Comparison of ENCODE assay signal across 11 cellular contexts in the genomic region with DNA sequence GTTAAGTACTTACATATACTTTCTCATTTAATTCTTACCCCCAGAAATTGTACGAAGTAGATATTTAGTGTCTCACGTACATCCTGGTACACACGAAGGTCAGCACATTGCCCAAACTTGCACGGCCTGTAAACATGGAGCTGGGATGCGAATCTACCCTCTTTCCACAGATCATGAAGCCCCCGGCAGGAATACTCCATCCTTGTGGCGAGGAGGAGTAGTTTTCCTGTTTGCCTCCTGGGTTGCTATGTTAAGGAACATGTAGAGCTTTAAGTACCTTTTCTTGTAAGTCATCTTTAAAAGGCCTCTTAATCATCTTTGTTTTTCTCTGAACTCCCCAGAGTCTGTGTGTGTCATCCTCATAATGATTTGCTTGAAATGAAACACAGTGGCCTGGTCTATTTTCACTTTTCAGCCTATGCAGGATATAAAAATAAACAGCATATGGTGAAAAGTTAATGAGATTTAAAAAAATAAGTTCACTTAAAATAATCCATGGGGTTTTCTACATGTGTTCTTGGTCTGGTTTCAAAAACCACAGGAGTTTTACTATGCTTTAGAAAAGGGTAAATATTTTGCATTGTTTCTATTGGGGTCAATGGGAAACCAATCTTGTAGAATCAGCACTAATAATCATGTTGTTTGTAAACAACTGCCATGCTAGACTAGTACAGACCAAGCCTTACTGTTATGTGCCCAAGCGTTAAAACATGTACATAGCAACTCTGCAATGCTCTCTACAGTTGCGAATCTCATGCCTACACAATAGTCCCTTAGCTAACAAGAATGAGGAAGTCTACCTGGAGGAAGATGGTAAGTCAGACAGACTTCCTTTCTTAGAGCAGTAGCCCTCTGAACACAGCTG. TPM values are rescaled to one million over a fixed set of nuclear protein-coding genes. Genes with fewer than 3 reads are reported as not detected.
DNase-seq lines count a peak whose midpoint lies in the region; ATAC-seq and TF ChIP-seq lines count a peak whose summit lies in the region.
"Had no signal": no experiment of that assay in that cellular context is flagged by ENCODE, and none has a peak within 500 bp of the region (broad histone marks: within the 10 kb centered on the region; RNA-seq: fewer than 3 reads in every experiment).

No MANE protein-coding gene starts in this region.

- H2BK15ac ChIP-seq in mesenchymal stem cell (ENCODE audit: low read depth, poor library complexity, severe bottlenecking) = no peak overlapping the region

- H3K79me2 ChIP-seq in Karpas-422 (ENCODE audit: low read length) = no peaks in the 10 kb centered on the region

- H3K4me2 ChIP-seq in Karpas-422 (ENCODE audit: low read depth, low read length, poor library complexity, severe bottlenecking) (no peak overlapping the region), mesenchymal stem cell (ENCODE audit: low read length, poor library complexity, severe bottlenecking) (no peak overlapping the region)

- H3K9me3 Mint-ChIP-seq in CD8-positive, alpha-beta T cell = no peaks in the 10 kb centered on the region

- no peak for TF ChIP-seq CTCF in CD8-positive, alpha-beta T cell (IDR thresholded peaks at IDR 0.05)

- H4K8ac ChIP-seq in mesenchymal stem cell (ENCODE audit: low read length) = no peak overlapping the region

- H3K27ac ChIP-seq in Karpas-422 (ENCODE audit: low read length) (no peak overlapping the region), mesenchymal stem cell (ENCODE audit: low read length, poor library complexity, severe bottlenecking) (peak overlapping the region; percentile 0), caudate nucleus (ENCODE audit: low read depth, low read length) (no peak overlapping the region)
- no peak overlapping the region for H3K27ac ChIP-seq in CD8-positive, alpha-beta T cell (ENCODE audit: low read depth, low read length)
- H3K27ac ChIP-seq: cardiac muscle cell, HL-60, RWPE1 had no signal

- H3K9me2 ChIP-seq in Karpas-422 (replicated peaks; ENCODE audit: insufficient read depth, low read length) = no peaks in the 10 kb centered on the region

- 80% methylated on average over 7 of the region's 9 CpGs for WGBS in mesenchymal stem cell

- CTCF ChIA-PET in CD8-positive, alpha-beta T cell (lab: Charles Lee) = no interaction called here

- intact Hi-C loops in CD8-positive, alpha-beta T cell (cut with DNase I, micrococcal nuclease) = no loop called here

- no peak overlapping the region for H3K4ac ChIP-seq in mesenchymal stem cell (ENCODE audit: low read depth in 1 of 2, low read length in 2 of 2)

- H3K23ac ChIP-seq in mesenchymal stem cell (ENCODE audit: low read length in 2 of 2) = no peak overlapping the region

- H3K4me1 Mint-ChIP-seq in CD8-positive, alpha-beta T cell (ENCODE audit: low read depth) = no peaks in the 10 kb centered on the region

- H3K9me3 ChIP-seq in Karpas-422 (ENCODE audit: low read length) (no peaks in the 10 kb centered on the region), mesenchymal stem cell (ENCODE audit: control insufficient read depth, low read length) (no peaks in the 10 kb centered on the region)
- H3K9me3 ChIP-seq in CD8-positive, alpha-beta T cell (ENCODE audit: low read length) = no peaks in the 10 kb centered on the region

- no peak overlapping the region for H3K27ac Mint-ChIP-seq in CD8-positive, alpha-beta T cell

- H2BK120ac ChIP-seq in mesenchymal stem cell (ENCODE audit: low read depth, low read length) = no peak overlapping the region

- H2BK12ac ChIP-seq in mesenchymal stem cell (ENCODE audit: low read length in 2 of 2) = no peak overlapping the region

- H4K20me1 ChIP-seq in Karpas-422 (ENCODE audit: insufficient read depth, low read depth, low read length) = no peaks in the 10 kb centered on the region

- no peak overlapping the region for H2BK5ac ChIP-seq in mesenchymal stem cell (ENCODE audit: low read depth, low read length, poor library complexity, severe bottlenecking)

- no peak overlapping the region for H4K91ac ChIP-seq in mesenchymal stem cell (ENCODE audit: low read length)

- POLR2A ChIA-PET in CD8-positive, alpha-beta T cell (lab: Charles Lee) = no interaction called here

- no peaks in the 10 kb centered on the region for H3K36me3 Mint-ChIP-seq in CD8-positive, alpha-beta T cell

- H3K27me3 Mint-ChIP-seq in CD8-positive, alpha-beta T cell (ENCODE audit: low read depth) = no peaks in the 10 kb centered on the region

- no peak overlapping the region for H2AFZ ChIP-seq in Karpas-422 (ENCODE audit: low read length)
- no peak overlapping the region for H2AFZ ChIP-seq in mesenchymal stem cell (ENCODE audit: low read depth, low read length)

- H3K4me3 ChIP-seq in Karpas-422 (ENCODE audit: low read length) (no peak overlapping the region), mesenchymal stem cell (ENCODE audit: insufficient read depth in 1 of 2, low read depth in 1 of 2, low read length in 2 of 2) (no peak overlapping the region)
- H3K4me3 ChIP-seq in CD8-positive, alpha-beta T cell (ENCODE audit: low read depth, low read length) = no peak overlapping the region
- H3K4me3 ChIP-seq: cardiac muscle cell, lung had no signal

- no peaks in the 10 kb centered on the region for H3K36me3 ChIP-seq in Karpas-422 (ENCODE audit: insufficient read depth, low read length)
- H3K36me3 ChIP-seq in mesenchymal stem cell (ENCODE audit: control insufficient read depth in 1 of 2, insufficient read depth in 2 of 2, low read depth in 1 of 2, low read length in 2 of 2) = no peaks in the 10 kb centered on the region
- H3K36me3 ChIP-seq in CD8-positive, alpha-beta T cell (ENCODE audit: insufficient read depth, low read length) = no peaks in the 10 kb centered on the region
- H3K36me3 ChIP-seq: cardiac muscle cell had no signal

- peak overlapping the region in 1 of 2 experiments; percentile 14 for H3K18ac ChIP-seq in mesenchymal stem cell (ENCODE audit: low read depth in 1 of 2, low read length in 2 of 2)

- ATAC-seq in GM19023 (IDR thresholded peaks at IDR 0.05; ENCODE audit: unreplicated experiment) (peak; percentile 91), HG02571 (IDR thresholded peaks at IDR 0.05; ENCODE audit: unreplicated experiment) (peak; percentile 86)
- no peak for ATAC-seq in CD8-positive, alpha-beta T cell

- H2AK5ac ChIP-seq in mesenchymal stem cell (ENCODE audit: low read length, severe bottlenecking) = no peak overlapping the region

- DNase-seq in Karpas-422 = peak; percentile 64
- peak; percentile 27 for DNase-seq in mesenchymal stem cell
- no peak for DNase-seq in CD8-positive, alpha-beta T cell
- DNase-seq in DMS153 treated with DMSO at 0.1 percent for 48 hours (lab: John Stamatoyannopoulos, UW; ENCODE audit: unreplicated experiment) = no peak
- DNase-seq in caudate nucleus (lab: John Stamatoyannopoulos, UW) = no peak

- no peak overlapping the region for H3K14ac ChIP-seq in mesenchymal stem cell (ENCODE audit: low read length in 2 of 2)

- H3K27me3 ChIP-seq in Karpas-422 (ENCODE audit: low read length) = no peaks in the 10 kb centered on the region
- no peaks in the 10 kb centered on the region for H3K27me3 ChIP-seq in mesenchymal stem cell (ENCODE audit: control insufficient read depth in 1 of 2, insufficient read depth in 1 of 2, low read length in 2 of 2)
- H3K27me3 ChIP-seq in CD8-positive, alpha-beta T cell (ENCODE audit: insufficient read depth, low read length) = no peaks in the 10 kb centered on the region
- H3K27me3 ChIP-seq: cardiac muscle cell had no signal

- H3K4me1 ChIP-seq in Karpas-422 (ENCODE audit: low read length) (peaks cover 12% of the 10 kb centered on the region), mesenchymal stem cell (ENCODE audit: control insufficient read depth, insufficient read depth, low read depth, low read length) (no peaks in the 10 kb centered on the region)
- no peaks in the 10 kb centered on the region for H3K4me1 ChIP-seq in CD8-positive, alpha-beta T cell (ENCODE audit: insufficient read depth, low read length)

- no peaks in the 10 kb centered on the region for H3K79me1 ChIP-seq in mesenchymal stem cell (replicated peaks; ENCODE audit: low read length, poor library complexity, severe bottlenecking)

- H3K9ac ChIP-seq in Karpas-422 (ENCODE audit: low read length) (no peak overlapping the region), mesenchymal stem cell (ENCODE audit: low read length) (no peak overlapping the region)

- no peak overlapping the region for H3K4me3 Mint-ChIP-seq in CD8-positive, alpha-beta T cell

RNA-seq across cellular contexts. Expression of gene ARID1B, which starts 9.3 kb away (rescaled TPM):
- total RNA-seq in Karpas-422 (2014; rRNA removed; shearing (Covaris generic); ENCODE audit: low replicate concordance) = 104 and 174 TPM in 2 replicates
- polyA plus RNA-seq in mesenchymal stem cell (2013, experiment 1 of 2) = 32.3 TPM
- 31.6 TPM for polyA plus RNA-seq in mesenchymal stem cell (2013, experiment 2 of 2)
- total RNA-seq in CD8-positive, alpha-beta T cell = 100 to 1,000 TPM in 1 of 2 experiments, 10 to 100 TPM in 1; 98.4 to 111 TPM

Comparison
In these comparisons a context has a peak if more than half of its experiments do, and no peak if none do; other contexts are left out.
1. DNase-seq: peak in Karpas-422 (single experiment) and mesenchymal stem cell (single experiment); none in CD8-positive, alpha-beta T cell (0 of 7), DMS153 treated with DMSO at 0.1 percent for 48 hours (single experiment) and caudate nucleus (0 of 61).